In genomic region chr1:112718691-112719418, GRCh38 we compare ENCODE assay signal across 8 cellular contexts.
A peak's percentile ranks its signal among the peaks of the same experiment; 100 is the strongest.
DNase-seq lines count a peak whose midpoint lies in the region; ATAC-seq and TF ChIP-seq lines count a peak whose summit lies in the region.

No MANE protein-coding gene starts in this region.

- H3K4me3 ChIP-seq in skeletal muscle cell (ENCODE audit: low read depth, low read length): peak overlapping the region; percentile 26

- peak; percentile 93 for TF ChIP-seq CTCF in GM12872 (IDR thresholded peaks at IDR 0.05; ENCODE audit: insufficient read depth, low read depth, low read length)

- DNase-seq in NCI-H1092 (lab: John Stamatoyannopoulos, UW) (peak; percentile 40), T-helper 22 cell (ENCODE audit: low read depth) (peak; percentile 55), amygdala (lab: John Stamatoyannopoulos, UW) (peak in 51 of 56 donors; percentile 21 to 82 (median 56)), hepatic stellate cell (ENCODE audit: low spot score) (peak; percentile 83), skeletal muscle cell (ENCODE audit: low read depth) (no peak)

- ATAC-seq in GM21825 (IDR thresholded peaks at IDR 0.05; ENCODE audit: unreplicated experiment) (no peak), GM21786 (IDR thresholded peaks at IDR 0.05; ENCODE audit: unreplicated experiment) (no peak)
